ENCODE assay signal across 27 cellular contexts in the genomic region with DNA sequence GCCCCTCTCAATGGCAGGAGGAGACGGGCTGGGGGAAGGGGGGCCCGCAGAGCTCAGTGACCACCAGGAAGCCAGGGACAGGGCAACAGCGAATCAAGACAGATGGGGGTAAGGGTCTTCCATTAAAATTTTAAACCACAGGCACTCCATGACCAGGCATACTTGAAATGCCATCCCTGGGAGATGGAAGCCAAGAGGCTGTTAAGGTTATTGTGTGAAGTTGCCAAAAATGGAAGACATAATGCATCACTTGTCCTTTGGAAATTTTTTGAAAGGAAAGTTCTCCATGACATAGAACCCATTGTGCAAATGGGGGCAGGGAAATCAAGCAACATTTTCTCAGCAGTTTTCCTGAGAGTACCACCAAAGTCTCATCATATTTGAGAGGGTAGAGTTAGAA.
"Had no signal": no experiment of that assay in that cellular context is flagged by ENCODE, and none has a peak within 500 bp of the region (broad histone marks: within the 10 kb centered on the region; RNA-seq: fewer than 3 reads in every experiment).

No MANE protein-coding gene starts in this region.

- H3K36me3 Mint-ChIP-seq: activated naive CD4-positive, alpha-beta T cell treated with anti-CD3 and anti-CD28 coated beads, Interleukin-2, amount 10 ng/mL, durations not matched to agents 7 days and 5 days; activated naive CD8-positive, alpha-beta T cell treated with anti-CD3 and anti-CD28 coated beads, Interleukin-2, amount 10 ng/mL, durations not matched to agents 7 days and 5 days had no signal

- H3K9ac ChIP-seq: neural progenitor cell, parathyroid adenoma had no signal

- H3K4me1 Mint-ChIP-seq: activated CD4-positive, alpha-beta T cell treated with anti-CD3 and anti-CD28 coated beads for 36 hours; activated naive CD4-positive, alpha-beta T cell treated with anti-CD3 and anti-CD28 coated beads, Interleukin-2, amount 10 ng/mL, durations not matched to agents 7 days and 5 days; activated naive CD8-positive, alpha-beta T cell treated with anti-CD3 and anti-CD28 coated beads, Interleukin-2, amount 10 ng/mL, durations not matched to agents 7 days and 5 days; mesothelial cell of epicardium; naive thymus-derived CD4-positive, alpha-beta T cell had no signal

- ATAC-seq: activated CD4-positive, alpha-beta T cell treated with anti-CD3 and anti-CD28 coated beads for 36 hours; foreskin keratinocyte; left lung; naive thymus-derived CD4-positive, alpha-beta T cell had no signal

- H3K4me3 ChIP-seq: ascending aorta, dorsolateral prefrontal cortex, left lung, lung, neural progenitor cell, right atrium auricular region, transverse colon had no signal

- H3K36me3 ChIP-seq: ascending aorta, left lung, neural progenitor cell, right atrium auricular region, transverse colon had no signal

- H2AFZ ChIP-seq: neural progenitor cell, parathyroid adenoma had no signal

- H3K4me1 ChIP-seq: ascending aorta, foreskin keratinocyte, left lung, neural progenitor cell, parathyroid adenoma, right atrium auricular region, transverse colon had no signal

- H3K4me2 ChIP-seq: neural progenitor cell had no signal

- H3K27me3 ChIP-seq: ascending aorta, dorsolateral prefrontal cortex, foreskin keratinocyte, left lung, neural progenitor cell, right atrium auricular region, transverse colon had no signal

- H3K27ac ChIP-seq: ascending aorta, dorsolateral prefrontal cortex, foreskin keratinocyte, neural progenitor cell, parathyroid adenoma, right atrium auricular region had no signal

- H3K9me3 ChIP-seq: ascending aorta, transverse colon had no signal

- H3K9me3 Mint-ChIP-seq: activated naive CD4-positive, alpha-beta T cell treated with anti-CD3 and anti-CD28 coated beads, Interleukin-2, amount 10 ng/mL, durations not matched to agents 7 days and 5 days; activated T-helper 1 cell treated with anti-CD3 and anti-CD28 coated beads, Interleukin-12 subunit alpha, Interleukin-12 subunit beta, Interleukin-2, Interleukin-4 antibody, amounts not matched to agents 30 ng/mL and 10 ng/mL and 1 ng/mL, durations not matched to agents 14 hours and 24 hours and 36 hours; T-helper 2 cell treated with Interferon-gamma antibody and Interleukin-4, amounts not matched to agents 5 μg/mL and 100 μg/mL, for 36 hours had no signal

- H3K4me3 Mint-ChIP-seq: activated CD4-positive, alpha-beta T cell treated with anti-CD3 and anti-CD28 coated beads for 36 hours; activated naive CD4-positive, alpha-beta T cell treated with anti-CD3 and anti-CD28 coated beads, Interleukin-2, amount 10 ng/mL, durations not matched to agents 7 days and 5 days; activated naive CD8-positive, alpha-beta T cell treated with anti-CD3 and anti-CD28 coated beads, Interleukin-2, amount 10 ng/mL, durations not matched to agents 7 days and 5 days; activated T-helper 1 cell treated with anti-CD3 and anti-CD28 coated beads, Interleukin-12 subunit alpha, Interleukin-12 subunit beta, Interleukin-2, Interleukin-4 antibody, amounts not matched to agents 30 ng/mL and 10 ng/mL and 1 ng/mL, durations not matched to agents 14 hours and 24 hours and 36 hours; mesothelial cell of epicardium; naive thymus-derived CD4-positive, alpha-beta T cell; neural progenitor cell; T-helper 2 cell treated with Interferon-gamma antibody and Interleukin-4, amounts not matched to agents 5 μg/mL and 100 μg/mL, for 36 hours had no signal

- DNase-seq: activated CD4-positive, alpha-beta T cell treated with anti-CD3 and anti-CD28 coated beads for 36 hours; activated CD4-positive, alpha-beta T cell treated with anti-CD3 and anti-CD28 coated beads, Interleukin-2, amount 50 U/mL, for 4 hours; activated CD4-positive, CD25-positive, alpha-beta regulatory T cell; activated CD8-positive, alpha-beta memory T cell treated with anti-CD3 and anti-CD28 coated beads for 24 hours; activated effector memory CD4-positive, alpha-beta T cell treated with anti-CD3 and anti-CD28 coated beads, Interleukin-2, amount 50 U/mL, for 16 hours; activated naive CD4-positive, alpha-beta T cell treated with anti-CD3 and anti-CD28 coated beads, Interleukin-2, amount 10 ng/mL, durations not matched to agents 7 days and 5 days; activated naive CD8-positive, alpha-beta T cell treated with anti-CD3 and anti-CD28 coated beads, Interleukin-2, amount 10 ng/mL, durations not matched to agents 7 days and 5 days; central memory CD4-positive, alpha-beta T cell; dorsolateral prefrontal cortex; effector memory CD4-positive, alpha-beta T cell; erythroblast; foreskin keratinocyte; left lung; naive thymus-derived CD4-positive, alpha-beta T cell; occipital lobe; stimulated activated CD4-positive, alpha-beta T cell treated with anti-CD3 and anti-CD28 coated beads, Interleukin-2, amount 100 ng/mL, for 48 hours; stimulated activated naive CD4-positive, alpha-beta T cell treated with Interleukin-2 at 50 U/mL for 16 hours; T-helper 1 cell; transverse colon had no signal

- H3K27ac Mint-ChIP-seq: activated CD4-positive, alpha-beta T cell treated with anti-CD3 and anti-CD28 coated beads for 36 hours; activated naive CD4-positive, alpha-beta T cell treated with anti-CD3 and anti-CD28 coated beads, Interleukin-2, amount 10 ng/mL, durations not matched to agents 7 days and 5 days; activated naive CD8-positive, alpha-beta T cell treated with anti-CD3 and anti-CD28 coated beads, Interleukin-2, amount 10 ng/mL, durations not matched to agents 7 days and 5 days; activated T-helper 1 cell treated with anti-CD3 and anti-CD28 coated beads, Interleukin-12 subunit alpha, Interleukin-12 subunit beta, Interleukin-2, Interleukin-4 antibody, amounts not matched to agents 30 ng/mL and 10 ng/mL and 1 ng/mL, durations not matched to agents 14 hours and 24 hours and 36 hours; mesothelial cell of epicardium; naive thymus-derived CD4-positive, alpha-beta T cell; neural progenitor cell; T-helper 2 cell treated with Interferon-gamma antibody and Interleukin-4, amounts not matched to agents 5 μg/mL and 100 μg/mL, for 36 hours had no signal

- H3K79me2 ChIP-seq: parathyroid adenoma had no signal

- H3K27me3 Mint-ChIP-seq: activated naive CD4-positive, alpha-beta T cell treated with anti-CD3 and anti-CD28 coated beads, Interleukin-2, amount 10 ng/mL, durations not matched to agents 7 days and 5 days; activated naive CD8-positive, alpha-beta T cell treated with anti-CD3 and anti-CD28 coated beads, Interleukin-2, amount 10 ng/mL, durations not matched to agents 7 days and 5 days had no signal
